ENCODE assay signal across 1 cellular context in the genomic region with DNA sequence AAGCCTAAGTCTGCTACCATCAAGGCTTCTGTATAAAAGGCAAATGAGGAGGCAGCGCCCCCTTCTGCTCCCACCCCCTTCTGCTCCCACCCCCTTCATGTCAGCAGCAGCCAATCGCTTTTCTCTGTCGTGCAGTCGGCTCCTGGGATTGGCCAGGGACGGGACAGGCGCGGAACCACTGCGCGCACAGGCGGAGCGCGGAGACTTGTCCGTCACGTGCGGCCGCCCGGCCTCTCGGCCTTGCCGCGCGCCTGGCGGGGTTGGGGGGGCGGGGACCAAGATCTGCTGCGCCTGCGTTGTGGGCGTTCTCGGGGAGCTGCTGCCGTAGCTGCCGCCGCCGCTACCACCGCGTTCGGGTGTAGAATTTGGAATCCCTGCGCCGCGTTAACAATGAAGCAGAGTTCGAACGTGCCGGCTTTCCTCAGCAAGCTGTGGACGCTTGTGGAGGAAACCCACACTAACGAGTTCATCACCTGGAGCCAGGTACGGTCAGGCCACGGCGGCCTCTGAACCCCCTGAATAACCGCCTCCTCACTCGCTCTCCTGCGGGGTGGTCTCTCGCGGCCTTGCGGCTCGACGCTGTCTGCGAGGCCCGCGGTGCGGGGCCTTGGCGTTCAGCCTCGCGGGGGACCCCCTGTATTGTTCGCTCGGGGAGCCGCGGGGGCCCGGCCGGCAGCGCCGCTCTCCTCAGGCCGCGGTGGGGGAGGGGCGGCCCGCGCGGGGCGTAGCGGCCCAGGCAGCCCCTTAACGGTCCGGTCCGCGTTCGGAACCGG.
TF ChIP-seq lines count a peak whose summit lies in the region.

A gene with protein sequence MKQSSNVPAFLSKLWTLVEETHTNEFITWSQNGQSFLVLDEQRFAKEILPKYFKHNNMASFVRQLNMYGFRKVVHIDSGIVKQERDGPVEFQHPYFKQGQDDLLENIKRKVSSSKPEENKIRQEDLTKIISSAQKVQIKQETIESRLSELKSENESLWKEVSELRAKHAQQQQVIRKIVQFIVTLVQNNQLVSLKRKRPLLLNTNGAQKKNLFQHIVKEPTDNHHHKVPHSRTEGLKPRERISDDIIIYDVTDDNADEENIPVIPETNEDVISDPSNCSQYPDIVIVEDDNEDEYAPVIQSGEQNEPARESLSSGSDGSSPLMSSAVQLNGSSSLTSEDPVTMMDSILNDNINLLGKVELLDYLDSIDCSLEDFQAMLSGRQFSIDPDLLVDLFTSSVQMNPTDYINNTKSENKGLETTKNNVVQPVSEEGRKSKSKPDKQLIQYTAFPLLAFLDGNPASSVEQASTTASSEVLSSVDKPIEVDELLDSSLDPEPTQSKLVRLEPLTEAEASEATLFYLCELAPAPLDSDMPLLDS (plus strand): TSS at position 305 of the 773 bp plus-strand sequence. CDS start 86 bp downstream, at position 391.

TF ChIP-seq in HEK293, 187 proteins besides CTCF, POLR2A, EP300 and RAD21 (continued from another document):
- TF ChIP-seq ZNF350 (tag by site-specific recombination; IDR thresholded peaks at IDR 0.05) = peak; percentile 30; the same call in 1 of the 2 replicates
- TF ChIP-seq, protein P1, sequence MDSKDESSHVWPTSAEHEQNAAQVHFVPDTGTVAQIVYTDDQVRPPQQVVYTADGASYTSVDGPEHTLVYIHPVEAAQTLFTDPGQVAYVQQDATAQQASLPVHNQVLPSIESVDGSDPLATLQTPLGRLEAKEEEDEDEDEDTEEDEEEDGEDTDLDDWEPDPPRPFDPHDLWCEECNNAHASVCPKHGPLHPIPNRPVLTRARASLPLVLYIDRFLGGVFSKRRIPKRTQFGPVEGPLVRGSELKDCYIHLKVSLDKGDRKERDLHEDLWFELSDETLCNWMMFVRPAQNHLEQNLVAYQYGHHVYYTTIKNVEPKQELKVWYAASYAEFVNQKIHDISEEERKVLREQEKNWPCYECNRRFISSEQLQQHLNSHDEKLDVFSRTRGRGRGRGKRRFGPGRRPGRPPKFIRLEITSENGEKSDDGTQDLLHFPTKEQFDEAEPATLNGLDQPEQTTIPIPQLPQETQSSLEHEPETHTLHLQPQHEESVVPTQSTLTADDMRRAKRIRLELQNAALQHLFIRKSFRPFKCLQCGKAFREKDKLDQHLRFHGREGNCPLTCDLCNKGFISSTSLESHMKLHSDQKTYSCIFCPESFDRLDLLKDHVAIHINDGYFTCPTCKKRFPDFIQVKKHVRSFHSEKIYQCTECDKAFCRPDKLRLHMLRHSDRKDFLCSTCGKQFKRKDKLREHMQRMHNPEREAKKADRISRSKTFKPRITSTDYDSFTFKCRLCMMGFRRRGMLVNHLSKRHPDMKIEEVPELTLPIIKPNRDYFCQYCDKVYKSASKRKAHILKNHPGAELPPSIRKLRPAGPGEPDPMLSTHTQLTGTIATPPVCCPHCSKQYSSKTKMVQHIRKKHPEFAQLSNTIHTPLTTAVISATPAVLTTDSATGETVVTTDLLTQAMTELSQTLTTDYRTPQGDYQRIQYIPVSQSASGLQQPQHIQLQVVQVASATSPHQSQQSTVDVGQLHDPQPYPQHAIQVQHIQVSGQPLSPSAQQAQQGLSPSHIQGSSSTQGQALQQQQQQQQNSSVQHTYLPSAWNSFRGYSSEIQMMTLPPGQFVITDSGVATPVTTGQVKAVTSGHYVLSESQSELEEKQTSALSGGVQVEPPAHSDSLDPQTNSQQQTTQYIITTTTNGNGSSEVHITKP (tag by site-specific recombination; IDR thresholded peaks at IDR 0.05) = peak; percentile 53; the same call in 1 of the 2 replicates
- TF ChIP-seq, protein P2, sequence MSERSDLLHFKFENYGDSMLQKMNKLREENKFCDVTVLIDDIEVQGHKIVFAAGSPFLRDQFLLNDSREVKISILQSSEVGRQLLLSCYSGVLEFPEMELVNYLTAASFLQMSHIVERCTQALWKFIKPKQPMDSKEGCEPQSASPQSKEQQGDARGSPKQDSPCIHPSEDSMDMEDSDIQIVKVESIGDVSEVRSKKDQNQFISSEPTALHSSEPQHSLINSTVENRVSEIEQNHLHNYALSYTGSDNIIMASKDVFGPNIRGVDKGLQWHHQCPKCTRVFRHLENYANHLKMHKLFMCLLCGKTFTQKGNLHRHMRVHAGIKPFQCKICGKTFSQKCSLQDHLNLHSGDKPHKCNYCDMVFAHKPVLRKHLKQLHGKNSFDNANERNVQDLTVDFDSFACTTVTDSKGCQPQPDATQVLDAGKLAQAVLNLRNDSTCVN (tag by site-specific recombination; optimal IDR thresholded peaks at IDR 0.05) = peak; percentile 77
- TF ChIP-seq, protein P3, sequence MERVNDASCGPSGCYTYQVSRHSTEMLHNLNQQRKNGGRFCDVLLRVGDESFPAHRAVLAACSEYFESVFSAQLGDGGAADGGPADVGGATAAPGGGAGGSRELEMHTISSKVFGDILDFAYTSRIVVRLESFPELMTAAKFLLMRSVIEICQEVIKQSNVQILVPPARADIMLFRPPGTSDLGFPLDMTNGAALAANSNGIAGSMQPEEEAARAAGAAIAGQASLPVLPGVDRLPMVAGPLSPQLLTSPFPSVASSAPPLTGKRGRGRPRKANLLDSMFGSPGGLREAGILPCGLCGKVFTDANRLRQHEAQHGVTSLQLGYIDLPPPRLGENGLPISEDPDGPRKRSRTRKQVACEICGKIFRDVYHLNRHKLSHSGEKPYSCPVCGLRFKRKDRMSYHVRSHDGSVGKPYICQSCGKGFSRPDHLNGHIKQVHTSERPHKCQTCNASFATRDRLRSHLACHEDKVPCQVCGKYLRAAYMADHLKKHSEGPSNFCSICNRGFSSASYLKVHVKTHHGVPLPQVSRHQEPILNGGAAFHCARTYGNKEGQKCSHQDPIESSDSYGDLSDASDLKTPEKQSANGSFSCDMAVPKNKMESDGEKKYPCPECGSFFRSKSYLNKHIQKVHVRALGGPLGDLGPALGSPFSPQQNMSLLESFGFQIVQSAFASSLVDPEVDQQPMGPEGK (tag by site-specific recombination; IDR thresholded peaks at IDR 0.05) = peak; percentile 64
- peak; percentile 76; the same call in 1 of the 2 replicates for TF ChIP-seq ZNF561 (tag by site-specific recombination; IDR thresholded peaks at IDR 0.05; ENCODE audit: borderline replicate concordance)
- TF ChIP-seq SP3 (tag by site-specific recombination; IDR thresholded peaks at IDR 0.05) = peak; percentile 80
- TF ChIP-seq KLF9 (tag by site-specific recombination; IDR thresholded peaks at IDR 0.05; ENCODE audit: low read depth) = peak; percentile 82
- peak; percentile 97 for TF ChIP-seq SP2 (tag by site-specific recombination; IDR thresholded peaks at IDR 0.05)
- TF ChIP-seq, protein P4, sequence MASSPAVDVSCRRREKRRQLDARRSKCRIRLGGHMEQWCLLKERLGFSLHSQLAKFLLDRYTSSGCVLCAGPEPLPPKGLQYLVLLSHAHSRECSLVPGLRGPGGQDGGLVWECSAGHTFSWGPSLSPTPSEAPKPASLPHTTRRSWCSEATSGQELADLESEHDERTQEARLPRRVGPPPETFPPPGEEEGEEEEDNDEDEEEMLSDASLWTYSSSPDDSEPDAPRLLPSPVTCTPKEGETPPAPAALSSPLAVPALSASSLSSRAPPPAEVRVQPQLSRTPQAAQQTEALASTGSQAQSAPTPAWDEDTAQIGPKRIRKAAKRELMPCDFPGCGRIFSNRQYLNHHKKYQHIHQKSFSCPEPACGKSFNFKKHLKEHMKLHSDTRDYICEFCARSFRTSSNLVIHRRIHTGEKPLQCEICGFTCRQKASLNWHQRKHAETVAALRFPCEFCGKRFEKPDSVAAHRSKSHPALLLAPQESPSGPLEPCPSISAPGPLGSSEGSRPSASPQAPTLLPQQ (tag by site-specific recombination; IDR thresholded peaks at IDR 0.05) = 0 out of 2 replicates have a peak, but pooled peaks have one; percentile 33
- no peak for TF ChIP-seq ZNF239 (tag by site-specific recombination; IDR thresholded peaks at IDR 0.05)
- TF ChIP-seq ZNF473 (tag by site-specific recombination; IDR thresholded peaks at IDR 0.05) = no peak
- 0 out of 2 replicates have a peak, but pooled peaks have one; percentile 22 for TF ChIP-seq IKZF3 (tag by site-specific recombination; IDR thresholded peaks at IDR 0.05)
- TF ChIP-seq ZNF335 (tag by site-specific recombination; conservative IDR thresholded peaks at IDR 0.05) = peak; percentile 70
- TF ChIP-seq HOXD13 (CRISPR knock-in tag; IDR thresholded peaks at IDR 0.05; ENCODE audit: borderline replicate concordance) = peak; percentile 14; the same call in 1 of the 2 replicates
- no peak for TF ChIP-seq ZNF221 (tag by site-specific recombination; IDR thresholded peaks at IDR 0.05; ENCODE audit: borderline replicate concordance)
- no peak for TF ChIP-seq SETDB1 (IDR thresholded peaks at IDR 0.05; ENCODE audit: insufficient read length, low read length)
- TF ChIP-seq ZNF629 (tag by site-specific recombination; IDR thresholded peaks at IDR 0.05) = peak; percentile 2; the same call in 1 of the 2 replicates
- TF ChIP-seq, protein P5, sequence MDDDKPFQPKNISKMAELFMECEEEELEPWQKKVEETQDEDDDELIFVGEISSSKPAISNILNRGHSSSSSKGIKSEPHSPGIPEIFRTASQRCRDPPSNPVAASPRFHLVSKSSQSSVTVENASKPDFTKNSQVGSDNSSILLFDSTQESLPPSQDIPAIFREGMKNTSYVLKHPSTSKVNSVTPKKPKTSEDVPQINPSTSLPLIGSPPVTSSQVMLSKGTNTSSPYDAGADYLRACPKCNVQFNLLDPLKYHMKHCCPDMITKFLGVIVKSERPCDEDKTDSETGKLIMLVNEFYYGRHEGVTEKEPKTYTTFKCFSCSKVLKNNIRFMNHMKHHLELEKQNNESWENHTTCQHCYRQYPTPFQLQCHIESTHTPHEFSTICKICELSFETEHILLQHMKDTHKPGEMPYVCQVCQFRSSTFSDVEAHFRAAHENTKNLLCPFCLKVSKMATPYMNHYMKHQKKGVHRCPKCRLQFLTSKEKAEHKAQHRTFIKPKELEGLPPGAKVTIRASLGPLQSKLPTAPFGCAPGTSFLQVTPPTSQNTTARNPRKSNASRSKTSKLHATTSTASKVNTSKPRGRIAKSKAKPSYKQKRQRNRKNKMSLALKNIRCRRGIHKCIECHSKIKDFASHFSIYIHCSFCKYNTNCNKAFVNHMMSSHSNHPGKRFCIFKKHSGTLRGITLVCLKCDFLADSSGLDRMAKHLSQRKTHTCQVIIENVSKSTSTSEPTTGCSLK (tag by site-specific recombination; IDR thresholded peaks at IDR 0.05) = no peak
TF ChIP-seq in HEK293: peak in this region for 24.
